Comparison of ENCODE assay signal across 10 cellular contexts in genomic region chr7:139771001-139771956, GRCh38.
DNase-seq lines count a peak whose midpoint lies in the region; ATAC-seq and FAIRE-seq lines count a peak whose summit lies in the region.
"Had no signal": no experiment of that assay in that cellular context is flagged by ENCODE, and none has a peak within 500 bp of the region (broad histone marks: within the 10 kb centered on the region; RNA-seq: fewer than 3 reads in every experiment).

No MANE protein-coding gene starts in this region.

- no peak for ATAC-seq in activated naive CD8-positive, alpha-beta T cell treated with anti-CD3 and anti-CD28 coated beads, Interleukin-2, amount 50 U/mL, for 24 hours
- no peak for ATAC-seq in GM18861 (IDR thresholded peaks at IDR 0.05; ENCODE audit: unreplicated experiment)
- no peak for ATAC-seq in HG03045 (IDR thresholded peaks at IDR 0.05; ENCODE audit: unreplicated experiment)
- no peak for ATAC-seq in GM21423 (IDR thresholded peaks at IDR 0.05; ENCODE audit: unreplicated experiment)

- H3K36me3 Mint-ChIP-seq in activated naive CD8-positive, alpha-beta T cell treated with anti-CD3 and anti-CD28 coated beads, Interleukin-2, amount 50 U/mL, for 24 hours (ENCODE audit: low read depth): peaks cover 11% of the 10 kb centered on the region

- H3K27me3 Mint-ChIP-seq in activated naive CD8-positive, alpha-beta T cell treated with anti-CD3 and anti-CD28 coated beads, Interleukin-2, amount 50 U/mL, for 24 hours: no peaks in the 10 kb centered on the region

- H3K4me1 Mint-ChIP-seq in activated naive CD8-positive, alpha-beta T cell treated with anti-CD3 and anti-CD28 coated beads, Interleukin-2, amount 50 U/mL, for 24 hours: peaks cover 91% of the 10 kb centered on the region

- peak; percentile 97 for FAIRE-seq in A204.1 (lab: Jason Lieb, UNC)

- peak overlapping the region; percentile 3 for H3K27ac Mint-ChIP-seq in activated naive CD8-positive, alpha-beta T cell treated with anti-CD3 and anti-CD28 coated beads, Interleukin-2, amount 50 U/mL, for 24 hours

- DNase-seq in HS-5 (ENCODE audit: low read depth) (peak; percentile 67), glomerular visceral epithelial cell (ENCODE audit: extremely low spot score) (peak; percentile 65), C1 segment of cervical spinal cord (lab: John Stamatoyannopoulos, UW) (no peak)
- DNase-seq in activated naive CD8-positive, alpha-beta T cell treated with anti-CD3 and anti-CD28 coated beads, Interleukin-2, amount 50 U/mL, for 24 hours: no peak
- DNase-seq: left ventricle myocardium inferior, NCI-H1694 had no signal

- no peak overlapping the region for H3K4me3 Mint-ChIP-seq in activated naive CD8-positive, alpha-beta T cell treated with anti-CD3 and anti-CD28 coated beads, Interleukin-2, amount 50 U/mL, for 24 hours

- H3K9me3 Mint-ChIP-seq in activated naive CD8-positive, alpha-beta T cell treated with anti-CD3 and anti-CD28 coated beads, Interleukin-2, amount 50 U/mL, for 24 hours: no peaks in the 10 kb centered on the region

Comparison
In these comparisons a context has a peak if more than half of its experiments do, and no peak if none do; other contexts are left out.
1. DNase-seq: peak in HS-5 (single experiment) and glomerular visceral epithelial cell (single experiment); none in activated naive CD8-positive, alpha-beta T cell treated with anti-CD3 and anti-CD28 coated beads, Interleukin-2, amount 50 U/mL, for 24 hours (single experiment) and C1 segment of cervical spinal cord (0 of 14).